ENCODE assay signal across 9 cellular contexts in genomic region chr2:75646090-75646582, GRCh38. TPM values are rescaled to one million over a fixed set of nuclear protein-coding genes. Genes with fewer than 3 reads are reported as not detected.
DNase-seq lines count a peak whose midpoint lies in the region; ATAC-seq, FAIRE-seq and TF ChIP-seq lines count a peak whose summit lies in the region.
"Had no signal": no experiment of that assay in that cellular context is flagged by ENCODE, and none has a peak within 500 bp of the region (broad histone marks: within the 10 kb centered on the region; RNA-seq: fewer than 3 reads in every experiment).

No MANE protein-coding gene starts in this region.

- H3K4me1 Mint-ChIP-seq in T-helper 2 cell treated with Interferon-gamma antibody and Interleukin-4, amounts not matched to agents 5 μg/mL and 100 μg/mL, for 36 hours (ENCODE audit: low read depth) = peaks cover 19% of the 10 kb centered on the region

- H3K27ac ChIP-seq in MM.1S (ENCODE audit: low read length) = peak overlapping the region; percentile 73; the same call in 1 of the 2 replicates
- H3K27ac ChIP-seq in pancreas = peak overlapping the region; percentile 63 to 84 (median 78)

- H3K36me3 ChIP-seq in MM.1S (replicated peaks; ENCODE audit: insufficient read depth, low read length) (no peaks in the 10 kb centered on the region), pancreas (no peaks in the 10 kb centered on the region)

- H3K4me3 ChIP-seq in MM.1S (ENCODE audit: low read length) (peak overlapping the region; percentile 71), epithelial cell of esophagus (ENCODE audit: low read length) (peak overlapping the region; percentile 79), pancreas (peak overlapping the region; percentile 82 to 97 (median 92))

- ATAC-seq in pancreas = peak in 3 of 4 donors; percentile 1 to 25 (median 14)

- H3K4me3 Mint-ChIP-seq in T-helper 2 cell treated with Interferon-gamma antibody and Interleukin-4, amounts not matched to agents 5 μg/mL and 100 μg/mL, for 36 hours = peak overlapping the region; percentile 90

- H3K27me3 ChIP-seq in MM.1S (replicated peaks; ENCODE audit: insufficient read depth, low read length) (no peaks in the 10 kb centered on the region), pancreas (no peaks in the 10 kb centered on the region)

- peak overlapping the region; percentile 85; the same call in 1 of the 2 replicates for H3K9ac ChIP-seq in MM.1S (ENCODE audit: low read length)

- WGBS in pancreas, 2 donors = 62 to 64% methylated on average over 9 of the region's 9 CpGs

- no peak for FAIRE-seq in pancreas (lab: Jason Lieb, UNC)
- FAIRE-seq: endometrium had no signal

- H2AFZ ChIP-seq in MM.1S (ENCODE audit: low read length) = peak overlapping the region; percentile 75

- no peak for DNase-seq in T-helper 2 cell treated with Interferon-gamma antibody and Interleukin-4, amounts not matched to agents 5 μg/mL and 100 μg/mL, for 36 hours (ENCODE audit: low spot score)
- DNase-seq in T-helper 2 cell = no peak
- no peak for DNase-seq in MM.1S
- no peak for DNase-seq in epithelial cell of esophagus (ENCODE audit: low read depth)
- no peak for DNase-seq in pancreas
- no peak for DNase-seq in AG08395 (ENCODE audit: low spot score)
- DNase-seq in activated effector memory CD4-positive, alpha-beta T cell treated with anti-CD3 and anti-CD28 coated beads, Interleukin-2, amount 50 U/mL, for 16 hours = no peak
- no peak for DNase-seq in NK-92 (lab: John Stamatoyannopoulos, UW; ENCODE audit: unreplicated experiment)

- intact Hi-C loops in pancreas (cut with DNase I) = no loop called here

- H3K27ac Mint-ChIP-seq in T-helper 2 cell treated with Interferon-gamma antibody and Interleukin-4, amounts not matched to agents 5 μg/mL and 100 μg/mL, for 36 hours = peak overlapping the region; percentile 90

- H3K79me2 ChIP-seq in MM.1S (ENCODE audit: low read length) = peaks cover 34% of the 10 kb centered on the region

- H3K4me1 ChIP-seq in MM.1S (ENCODE audit: low read length) (no peaks in the 10 kb centered on the region; the same call in none of the 2 replicates), pancreas (peaks cover 2 to 14% (median 8%) of the 10 kb centered on the region in 3 donors)

- peak overlapping the region; percentile 90 for H3K4me2 ChIP-seq in MM.1S (ENCODE audit: low read depth, low read length)

- no peaks in the 10 kb centered on the region for H3K9me2 ChIP-seq in MM.1S (replicated peaks; ENCODE audit: insufficient read depth, low read length)

- H4K20me1 ChIP-seq in MM.1S (ENCODE audit: insufficient read depth, low read length) = no peaks in the 10 kb centered on the region

- H3K9me3 ChIP-seq in MM.1S (replicated peaks; ENCODE audit: insufficient read depth, low read length) (no peaks in the 10 kb centered on the region), pancreas (no peaks in the 10 kb centered on the region)

- H3K9me3 Mint-ChIP-seq in T-helper 2 cell treated with Interferon-gamma antibody and Interleukin-4, amounts not matched to agents 5 μg/mL and 100 μg/mL, for 36 hours = no peaks in the 10 kb centered on the region

- H3F3A ChIP-seq in MM.1S (ENCODE audit: insufficient read depth, low read length) = peaks cover 6% of the 10 kb centered on the region

- peaks cover 30% of the 10 kb centered on the region for H3K36me3 Mint-ChIP-seq in T-helper 2 cell treated with Interferon-gamma antibody and Interleukin-4, amounts not matched to agents 5 μg/mL and 100 μg/mL, for 36 hours (ENCODE audit: low read depth)

- H3K27me3 Mint-ChIP-seq in T-helper 2 cell treated with Interferon-gamma antibody and Interleukin-4, amounts not matched to agents 5 μg/mL and 100 μg/mL, for 36 hours (ENCODE audit: low read depth) = no peaks in the 10 kb centered on the region

- TF ChIP-seq CTCF in MM.1S (IDR thresholded peaks at IDR 0.05; ENCODE audit: low read length) (no peak), epithelial cell of esophagus (IDR thresholded peaks at IDR 0.05; ENCODE audit: insufficient read depth, low read depth, low read length, missing control alignments) (no peak), pancreas (IDR thresholded peaks at IDR 0.05) (no peak)

RNA-seq across cellular contexts. Expression of gene MRPL19, which starts 0.4 kb away (rescaled TPM):
- total RNA-seq in pancreas = 10 to 100 TPM; 15.4 to 28.5 (median 22.4) TPM
- 10 to 100 TPM in 1 of 2 donors, 1 to 10 TPM in 1; 7.5 to 13.3 TPM for polyA plus RNA-seq in pancreas
